In genomic region chr4:107138433-107138832, GRCh38 we compare ENCODE assay signal across 16 cellular contexts.
A peak's percentile ranks its signal among the peaks of the same experiment; 100 is the strongest.
DNase-seq lines count a peak whose midpoint lies in the region; ATAC-seq and TF ChIP-seq lines count a peak whose summit lies in the region.
"Had no signal": no experiment of that assay in that cellular context is flagged by ENCODE, and none has a peak within 500 bp of the region (broad histone marks: within the 10 kb centered on the region; RNA-seq: fewer than 3 reads in every experiment).

No MANE protein-coding gene starts in this region.

- no peaks in the 10 kb centered on the region for H3K9me2 ChIP-seq in GM23338 (ENCODE audit: insufficient read depth)

- no peaks in the 10 kb centered on the region for H3K79me2 ChIP-seq in GM23338 (replicated peaks; ENCODE audit: insufficient read depth)

- H3K27me3 ChIP-seq in GM23338 (ENCODE audit: insufficient read depth), result no peaks in the 10 kb centered on the region
- no peaks in the 10 kb centered on the region for H3K27me3 ChIP-seq in sigmoid colon
- H3K27me3 ChIP-seq in CD8-positive, alpha-beta T cell (ENCODE audit: insufficient read depth, low read length), result no peaks in the 10 kb centered on the region

- POLR2A ChIA-PET in CD8-positive, alpha-beta T cell (lab: Charles Lee), result no interaction called here

- H3K4me2 ChIP-seq in GM23338, result no peak overlapping the region

- H3K27ac ChIP-seq in GM23338 (ENCODE audit: low read depth) (no peak overlapping the region), sigmoid colon (no peak overlapping the region)
- H3K27ac ChIP-seq in CD8-positive, alpha-beta T cell (ENCODE audit: low read depth, low read length), result no peak overlapping the region

- TF ChIP-seq POLR2A in sigmoid colon (IDR thresholded peaks at IDR 0.05), result no peak

- H3K9me3 Mint-ChIP-seq in GM23338, result no peaks in the 10 kb centered on the region
- H3K9me3 Mint-ChIP-seq in progenitor cell of endocrine pancreas (ENCODE audit: low read depth), result peaks cover 4% of the 10 kb centered on the region
- H3K9me3 Mint-ChIP-seq in CD8-positive, alpha-beta T cell, result no peaks in the 10 kb centered on the region
- H3K9me3 Mint-ChIP-seq: H9 had no signal

- CTCF ChIA-PET in CD8-positive, alpha-beta T cell (lab: Charles Lee), result no interaction called here

- 0 out of 2 replicates have a peak overlapping the region, but pooled peaks have one; percentile 33 for H2AFZ ChIP-seq in GM23338

- TF ChIP-seq CTCF in GM23338 (conservative IDR thresholded peaks at IDR 0.05; ENCODE audit: low read depth in 2 of 2) (no peak), progenitor cell of endocrine pancreas (IDR thresholded peaks at IDR 0.05; ENCODE audit: unreplicated experiment) (no peak), sigmoid colon (IDR thresholded peaks at IDR 0.05) (no peak)
- TF ChIP-seq CTCF in CD8-positive, alpha-beta T cell (IDR thresholded peaks at IDR 0.05), result no peak

- intact Hi-C loops in left colon (cut with DNase I, micrococcal nuclease) (no loop called here), sigmoid colon (cut with DNase I) (no loop called here)
- intact Hi-C loops in CD8-positive, alpha-beta T cell (cut with DNase I, micrococcal nuclease), result no loop called here

- H3F3A ChIP-seq in GM23338 (replicated peaks; ENCODE audit: low read depth), result no peaks in the 10 kb centered on the region

- H3K4me1 ChIP-seq in GM23338 (ENCODE audit: insufficient read depth), result no peaks in the 10 kb centered on the region
- peaks cover 0 to 7% (median 2%) of the 10 kb centered on the region in 4 donors for H3K4me1 ChIP-seq in sigmoid colon
- no peaks in the 10 kb centered on the region for H3K4me1 ChIP-seq in CD8-positive, alpha-beta T cell (ENCODE audit: insufficient read depth, low read length)

- no peaks in the 10 kb centered on the region for H3K9me3 ChIP-seq in sigmoid colon
- H3K9me3 ChIP-seq in CD8-positive, alpha-beta T cell (ENCODE audit: low read length), result no peaks in the 10 kb centered on the region

- 22 to 71% methylated on average over 1 of the region's 1 CpG for WGBS in sigmoid colon, 2 donors

- DNase-seq in GM23338 (ENCODE audit: low spot score) (no peak), left colon (no peak), progenitor cell of endocrine pancreas (ENCODE audit: low spot score, unreplicated experiment) (no peak), sigmoid colon (no peak)
- no peak for DNase-seq in CD8-positive, alpha-beta T cell
- no peak for DNase-seq in effector CD8-positive, alpha-beta T cell (lab: John Stamatoyannopoulos, UW)
- DNase-seq: C1 segment of cervical spinal cord; Calu3; CD4-positive, CD25-positive, alpha-beta regulatory T cell; CD8-positive, alpha-beta memory T cell; DMS79; EL; GDM1; H9 had no signal

- H3K4me3 ChIP-seq in GM23338, result no peak overlapping the region
- no peak overlapping the region for H3K4me3 ChIP-seq in sigmoid colon
- no peak overlapping the region for H3K4me3 ChIP-seq in CD8-positive, alpha-beta T cell (ENCODE audit: low read depth, low read length)
- H3K4me3 ChIP-seq: GM12878 had no signal

- no peaks in the 10 kb centered on the region for H3K36me3 Mint-ChIP-seq in GM23338 (ENCODE audit: low read depth)
- no peaks in the 10 kb centered on the region for H3K36me3 Mint-ChIP-seq in progenitor cell of endocrine pancreas (ENCODE audit: insufficient read depth)
- H3K36me3 Mint-ChIP-seq in CD8-positive, alpha-beta T cell, result no peaks in the 10 kb centered on the region
- H3K36me3 Mint-ChIP-seq: CD4-positive, CD25-positive, alpha-beta regulatory T cell; CD8-positive, alpha-beta memory T cell had no signal

- no peak for ATAC-seq in GM23338
- ATAC-seq in left colon, result peak; percentile 95
- ATAC-seq in CD8-positive, alpha-beta T cell, result no peak
- ATAC-seq: GM12878, HCT116 had no signal

- H4K20me1 ChIP-seq in GM23338 (replicated peaks; ENCODE audit: insufficient read depth), result no peaks in the 10 kb centered on the region

- H3K27ac Mint-ChIP-seq in GM23338, result no peak overlapping the region
- peak overlapping the region; percentile 22 for H3K27ac Mint-ChIP-seq in progenitor cell of endocrine pancreas
- no peak overlapping the region for H3K27ac Mint-ChIP-seq in CD8-positive, alpha-beta T cell
- H3K27ac Mint-ChIP-seq: CD4-positive, CD25-positive, alpha-beta regulatory T cell; CD8-positive, alpha-beta memory T cell; H9 had no signal

- no peak for TF ChIP-seq EP300 in sigmoid colon (IDR thresholded peaks at IDR 0.05)

- H3K36me3 ChIP-seq in GM23338 (ENCODE audit: insufficient read depth) (no peaks in the 10 kb centered on the region), sigmoid colon (no peaks in the 10 kb centered on the region)
- no peaks in the 10 kb centered on the region for H3K36me3 ChIP-seq in CD8-positive, alpha-beta T cell (ENCODE audit: insufficient read depth, low read length)

- H3K4me3 Mint-ChIP-seq in GM23338 (no peak overlapping the region), progenitor cell of endocrine pancreas (ENCODE audit: low read depth) (no peak overlapping the region)
- no peak overlapping the region for H3K4me3 Mint-ChIP-seq in CD8-positive, alpha-beta T cell
- H3K4me3 Mint-ChIP-seq: CD4-positive, CD25-positive, alpha-beta regulatory T cell; CD8-positive, alpha-beta memory T cell; H9 had no signal

- H3K27me3 Mint-ChIP-seq in GM23338 (ENCODE audit: insufficient read depth, low read depth, poor library complexity) (no peaks in the 10 kb centered on the region), progenitor cell of endocrine pancreas (no peaks in the 10 kb centered on the region)
- H3K27me3 Mint-ChIP-seq in CD8-positive, alpha-beta T cell (ENCODE audit: low read depth), result no peaks in the 10 kb centered on the region
- H3K27me3 Mint-ChIP-seq: CD4-positive, CD25-positive, alpha-beta regulatory T cell had no signal

- no peaks in the 10 kb centered on the region for H3K4me1 Mint-ChIP-seq in GM23338
- peaks cover 21% of the 10 kb centered on the region for H3K4me1 Mint-ChIP-seq in progenitor cell of endocrine pancreas (ENCODE audit: low read depth)
- no peaks in the 10 kb centered on the region for H3K4me1 Mint-ChIP-seq in CD8-positive, alpha-beta T cell (ENCODE audit: low read depth)
- H3K4me1 Mint-ChIP-seq: CD4-positive, CD25-positive, alpha-beta regulatory T cell; CD8-positive, alpha-beta memory T cell; H9 had no signal

TF ChIP-seq in GM23338, 12 proteins besides CTCF, POLR2A, EP300 and RAD21 (continues in another document):
- no peak for TF ChIP-seq ETS1 (IDR thresholded peaks at IDR 0.05)
